In the genomic region with DNA sequence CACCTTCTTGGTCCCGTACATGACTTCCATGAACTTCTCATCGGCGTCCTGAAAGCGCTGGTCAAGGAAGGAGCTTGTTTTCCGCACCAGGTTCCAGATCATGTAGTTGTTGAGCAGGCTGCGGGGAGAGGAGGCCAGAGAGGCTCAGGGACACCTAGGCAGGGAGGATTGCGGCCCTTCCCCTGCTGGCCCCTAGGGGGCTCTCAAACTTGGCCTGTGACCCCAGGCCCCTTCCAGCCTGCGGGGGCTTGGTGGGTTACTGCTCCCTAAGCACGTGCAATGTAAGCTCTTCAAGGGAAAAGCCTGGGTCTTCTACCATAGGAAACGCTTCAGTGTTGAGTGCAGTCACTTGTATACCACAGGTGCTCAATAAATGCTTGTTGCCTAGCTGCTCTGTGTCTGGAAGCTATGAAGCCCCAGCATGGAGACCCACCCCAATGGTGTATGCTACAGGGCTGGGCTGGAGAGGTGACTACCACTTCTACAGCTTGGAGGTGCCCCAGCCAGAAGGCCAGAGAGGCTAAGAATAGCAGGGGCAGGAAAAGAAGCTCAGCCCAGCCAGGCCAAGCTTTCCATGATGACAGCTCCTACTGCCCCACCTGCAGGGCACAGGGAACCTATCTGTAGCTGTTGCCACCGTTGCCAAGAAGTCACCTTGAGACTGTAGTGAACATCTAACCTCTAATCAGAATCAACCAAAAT, we compare ENCODE assay signal across 12 cellular contexts. TPM values are rescaled to one million over a fixed set of nuclear protein-coding genes. Genes with fewer than 3 reads are reported as not detected.
DNase-seq lines count a peak whose midpoint lies in the region; ATAC-seq, FAIRE-seq and TF ChIP-seq lines count a peak whose summit lies in the region.
"Had no signal": no experiment of that assay in that cellular context is flagged by ENCODE, and none has a peak within 500 bp of the region (broad histone marks: within the 10 kb centered on the region; RNA-seq: fewer than 3 reads in every experiment).

No MANE protein-coding gene starts in this region.

- H3K4me3 ChIP-seq in H7 (ENCODE audit: insufficient read depth, low read depth, low read length), result no peak overlapping the region
- H3K4me3 ChIP-seq in K562, result no peak overlapping the region
- H3K4me3 ChIP-seq in lower lobe of right lung, result no peak overlapping the region

- BruUV-seq in Calu3 (replicated peaks; lab: Mats Ljungman, UMichigan) (no TSS peak), K562 (replicated peaks; lab: Mats Ljungman, UMichigan) (no TSS peak)

- intact Hi-C loops in Calu3 (cut with micrococcal nuclease; ENCODE audit: unreplicated experiment) (no loop called here), K562 (cut with micrococcal nuclease) (no loop called here), lower lobe of right lung (cut with DNase I) (no loop called here)

- TF ChIP-seq EP300 in K562 (IDR thresholded peaks at IDR 0.05; ENCODE audit: low read length), result no peak

- FAIRE-seq in K562 (lab: Jason Lieb, UNC) (peak; percentile 29), HTR-8/SVneo (lab: Jason Lieb, UNC) (no peak)

- H3K9me3 ChIP-seq in K562 (replicated peaks; ENCODE audit: control insufficient read depth, insufficient read depth, low read depth, low read length) (no peaks in the 10 kb centered on the region), lower lobe of right lung (no peaks in the 10 kb centered on the region)

- no peaks in the 10 kb centered on the region for H3K27me3 Mint-ChIP-seq in Calu3 (ENCODE audit: unreplicated experiment)
- H3K27me3 Mint-ChIP-seq: natural killer cell treated with Interleukin-12 subunit alpha and Interleukin-12 subunit beta and Interleukin-15 and Interleukin-18, amount 100 ng/mL, for 72 hours had no signal

- CTCF ChIA-PET in Calu3 (lab: Charles Lee) (interaction anchor here (0.5 to 1.2 kb wide), 2 partner anchors 10 to 123 kb away, joined by 3 read pairs; no protein-coding TSS in a partner anchor), K562 (lab: Yijun Ruan, JAX; ENCODE audit: low intra/inter-chr PET ratio) (no interaction called here)

- H3K4me1 ChIP-seq in K562 (replicated peaks in 1 of 2; ENCODE audit: control insufficient read depth in 2 of 2, insufficient read depth in 2 of 2, low read length in 2 of 2), result no peaks in the 10 kb centered on the region
- H3K4me1 ChIP-seq in lower lobe of right lung, result no peaks in the 10 kb centered on the region

- no peak for TF ChIP-seq POLR2A in K562 (conservative IDR thresholded peaks at IDR 0.05)

- in situ Hi-C loops in K562 (cut with MboI), result no loop called here

- H3K9ac ChIP-seq in K562 (ENCODE audit: insufficient read depth in 1 of 2, low read depth in 2 of 2, low read length in 2 of 2), result no peak overlapping the region

- no peaks in the 10 kb centered on the region for H3K79me2 ChIP-seq in K562 (ENCODE audit: control insufficient read depth, insufficient read depth, low read length)

- H3K9me3 Mint-ChIP-seq in Calu3 (ENCODE audit: low read depth, unreplicated experiment), result no peaks in the 10 kb centered on the region
- H3K9me3 Mint-ChIP-seq: dendritic cell treated with granulocyte-macrophage colony-stimulating factor and Interleukin-4, amounts not matched to agents 40 ng/mL and 50 ng/mL, for 4 days; natural killer cell treated with Interleukin-12 subunit alpha and Interleukin-12 subunit beta and Interleukin-15 and Interleukin-18, amount 100 ng/mL, for 72 hours; T-helper 1 cell treated with Interleukin-12 subunit alpha and Interleukin-12 subunit beta and Interleukin-4 antibody, amounts not matched to agents 30 μg/mL and 1 μg/mL, for 36 hours had no signal

- H3K27ac ChIP-seq in K562 (ENCODE audit: extremely low read depth, low read depth, low read length) (no peak overlapping the region), lower lobe of right lung (no peak overlapping the region)

- TF ChIP-seq CTCF in Calu3 (IDR thresholded peaks at IDR 0.05; ENCODE audit: unreplicated experiment) (peak; percentile 36), K562 (IDR thresholded peaks at IDR 0.05 in 2 of 3, conservative IDR thresholded peaks at IDR 0.05 in 1 of 3; ENCODE audit: insufficient read depth in 2 of 3, low read depth in 1 of 3, low read length in 3 of 3) (peak; percentile 55 to 81 (median 66)), lower lobe of right lung (IDR thresholded peaks at IDR 0.05) (peak; percentile 26)

- peaks cover 1% of the 10 kb centered on the region; the same call in 1 of the 2 replicates for H3K36me3 ChIP-seq in H7 (replicated peaks; ENCODE audit: control insufficient read depth, insufficient read depth, low read length)
- peaks cover 14% of the 10 kb centered on the region for H3K36me3 ChIP-seq in K562 (ENCODE audit: control insufficient read depth, insufficient read depth, low read length)
- peaks cover 79% of the 10 kb centered on the region for H3K36me3 ChIP-seq in lower lobe of right lung

- H3K27ac Mint-ChIP-seq in Calu3 (ENCODE audit: unreplicated experiment), result no peak overlapping the region
- H3K27ac Mint-ChIP-seq: dendritic cell treated with granulocyte-macrophage colony-stimulating factor and Interleukin-4, amounts not matched to agents 40 ng/mL and 50 ng/mL, for 4 days; natural killer cell treated with Interleukin-12 subunit alpha and Interleukin-12 subunit beta and Interleukin-15 and Interleukin-18, amount 100 ng/mL, for 72 hours; T-helper 1 cell treated with Interleukin-12 subunit alpha and Interleukin-12 subunit beta and Interleukin-4 antibody, amounts not matched to agents 30 μg/mL and 1 μg/mL, for 36 hours had no signal

- peak in 1 of 2 experiments; percentile 39; a peak in 2 of 4 replicates for TF ChIP-seq RAD21 in K562 (CRISPR knock-in tag; conservative IDR thresholded peaks at IDR 0.05 in 1 of 2, IDR thresholded peaks at IDR 0.05 in 1 of 2)

- H3K4me1 Mint-ChIP-seq in Calu3 (ENCODE audit: low read depth, unreplicated experiment), result no peaks in the 10 kb centered on the region

- H3K27me3 ChIP-seq in H7 (ENCODE audit: control insufficient read depth, insufficient read depth, low read length), result no peaks in the 10 kb centered on the region
- H3K27me3 ChIP-seq in K562 (ENCODE audit: control insufficient read depth in 2 of 2, insufficient read depth in 2 of 2, low read length in 2 of 2), result no peaks in the 10 kb centered on the region
- H3K27me3 ChIP-seq in lower lobe of right lung (ENCODE audit: low read depth), result no peaks in the 10 kb centered on the region

- POLR2A ChIA-PET in K562 (lab: Yijun Ruan, JAX), result interaction anchor here (1.2 to 1.3 kb wide), 2 partner anchors 10 to 13 kb away, joined by 3 read pairs; no protein-coding TSS in a partner anchor

- H3K4me2 ChIP-seq in K562 (ENCODE audit: insufficient read depth, low read length), result no peak overlapping the region

- DNase-seq in Calu3, result no peak
- DNase-seq in H7, result peak; percentile 89
- peak; percentile 32 to 73 (median 62) for DNase-seq in K562 (ENCODE audit: extremely low read depth in 1 of 4, low spot score in 3 of 4)
- DNase-seq in lower lobe of right lung, result no peak
- DNase-seq in OCI-M1 (lab: John Stamatoyannopoulos, UW), result no peak
- DNase-seq in HTR-8/SVneo (ENCODE audit: insufficient read length, low spot score), result no peak
- DNase-seq: NCI-H526, substantia nigra had no signal

- H4K20me1 ChIP-seq in K562 (replicated peaks; ENCODE audit: control insufficient read depth, insufficient read depth, low read length), result peaks cover 3% of the 10 kb centered on the region

- H2AFZ ChIP-seq in K562 (ENCODE audit: low read depth, low read length), result no peak overlapping the region

- ATAC-seq in K562, result peak; percentile 85
- no peak for ATAC-seq in lower lobe of right lung
- ATAC-seq in GM21526 (IDR thresholded peaks at IDR 0.05; ENCODE audit: low FRiP score, unreplicated experiment), result no peak
- ATAC-seq: natural killer cell treated with Interleukin-12 subunit alpha and Interleukin-12 subunit beta and Interleukin-15 and Interleukin-18, amount 100 ng/mL, for 72 hours had no signal

- peaks cover 4% of the 10 kb centered on the region for H3K9me1 ChIP-seq in K562 (ENCODE audit: control insufficient read depth, insufficient read depth, low read length)

- H3K36me3 Mint-ChIP-seq in Calu3 (ENCODE audit: insufficient read depth, unreplicated experiment), result peaks cover 8% of the 10 kb centered on the region
- H3K36me3 Mint-ChIP-seq: natural killer cell treated with Interleukin-12 subunit alpha and Interleukin-12 subunit beta and Interleukin-15 and Interleukin-18, amount 100 ng/mL, for 72 hours had no signal

- no peak overlapping the region for H3K4me3 Mint-ChIP-seq in Calu3 (ENCODE audit: low read depth, unreplicated experiment)
- H3K4me3 Mint-ChIP-seq: dendritic cell treated with granulocyte-macrophage colony-stimulating factor and Interleukin-4, amounts not matched to agents 40 ng/mL and 50 ng/mL, for 4 days; natural killer cell treated with Interleukin-12 subunit alpha and Interleukin-12 subunit beta and Interleukin-15 and Interleukin-18, amount 100 ng/mL, for 72 hours; T-helper 1 cell treated with Interleukin-12 subunit alpha and Interleukin-12 subunit beta and Interleukin-4 antibody, amounts not matched to agents 30 μg/mL and 1 μg/mL, for 36 hours had no signal

- WGBS in K562 (ENCODE audit: insufficient coverage, low coverage, missing lambda C conversion rate), result 73% methylated on average over 11 of the region's 11 CpGs

TF ChIP-seq in K562, 482 proteins besides CTCF, POLR2A, EP300 and RAD21 (continues in another document):
- TF ChIP-seq ZNF324 (CRISPR knock-in tag; IDR thresholded peaks at IDR 0.05) (no peak), ZKSCAN8 (CRISPR knock-in tag; IDR thresholded peaks at IDR 0.05) (peak; percentile 98)

RNA-seq across cellular contexts. Expression of gene ECE1, which starts 45.1 kb away (rescaled TPM):
- total RNA-seq in Calu3 (2022) (83.0 and 101 TPM in 2 replicates), K562 (2014; rRNA removed) (18.8 and 21.3 TPM in 2 replicates), K562 (2014; rRNA removed; fragmentation: Illumina TruSeq; extraction: Trizol) (11.0 and 14.5 TPM in 2 replicates), K562 (2015; rRNA removed; fragmentation: Illumina TruSeq; extraction: Trizol) (5.3 and 6.9 TPM in 2 replicates), K562 (2021) (31.6 and 34.8 TPM in 2 replicates), lower lobe of right lung (90.9 TPM)
- total RNA-seq in H7 (2014; rRNA removed; shearing (Covaris generic)), result 46.4 and 53.8 TPM in 2 replicates
- total RNA-seq in K562 (2011; cell fraction: chromatin; rRNA removed; ENCODE audit: low replicate concordance), result 46.9 and 72.4 TPM in 2 replicates
- 41.5 and 47.5 TPM in 2 replicates for total RNA-seq in K562 (2011; cell fraction: nucleolus; rRNA removed)
- 38.9 and 42.0 TPM in 2 replicates for total RNA-seq in K562 (2011; cell fraction: nucleoplasm; rRNA removed)
- polyA plus RNA-seq in K562 (2011; rRNA removed) (10.3 and 26.8 TPM in 2 replicates), K562 (2014; fragmentation: Illumina TruSeq; extraction: Trizol) (29.7 and 30.8 TPM in 2 replicates), K562 (2014; fragmentation: Nextera tagmentation; extraction: Ambion mirVana) (under 1 TPM; 0.56 to 0.61 TPM), K562 (2014; rRNA removed) (10.1 and 12.1 TPM in 2 replicates)
- 5.5 and 9.8 TPM in 2 replicates for polyA plus RNA-seq in K562 (2011; cell fraction: cytosol; rRNA removed)
- 12.7 and 17.7 TPM in 2 replicates for polyA plus RNA-seq in K562 (2011; cell fraction: nucleus; rRNA removed)
- 20.2 and 46.9 TPM in 2 replicates for polyA plus RNA-seq in K562 (2012)
- 9.1 and 14.0 TPM in 2 replicates for polyA minus RNA-seq in K562 (2011; rRNA and poly(A)+ RNA removed)
- 9.9 and 13.4 TPM in 2 replicates for polyA minus RNA-seq in K562 (2011; cell fraction: cytosol; rRNA and poly(A)+ RNA removed)
- polyA minus RNA-seq in K562 (2011; cell fraction: nucleus; rRNA and poly(A)+ RNA removed), result 9.1 and 11.0 TPM in 2 replicates

Comparison
In these comparisons a context has a peak if more than half of its experiments do, and no peak if none do; other contexts are left out.
1. DNase-seq: peak in H7 (single experiment) and K562 (4 of 4); none in Calu3 (single experiment), lower lobe of right lung (single experiment), OCI-M1 (single experiment) and HTR-8/SVneo (single experiment).
2. Peak in every context shown above with its lines, with median percentiles within 50 percentile points of each other: CTCF ChIP-seq.